Comparison of ENCODE assay signal across 23 cellular contexts in genomic region chr6:16045238-16045637, GRCh38.
DNase-seq lines count a peak whose midpoint lies in the region; TF ChIP-seq lines count a peak whose summit lies in the region.
"Had no signal": no experiment of that assay in that cellular context is flagged by ENCODE, and none has a peak within 500 bp of the region (broad histone marks: within the 10 kb centered on the region; RNA-seq: fewer than 3 reads in every experiment).

No MANE protein-coding gene starts in this region.

- no peaks in the 10 kb centered on the region for H3K27me3 ChIP-seq in smooth muscle cell (ENCODE audit: low read depth)
- no peaks in the 10 kb centered on the region for H3K27me3 ChIP-seq in Peyer's patch
- H3K27me3 ChIP-seq: gastrocnemius medialis had no signal

- no peak for TF ChIP-seq CTCF in smooth muscle cell (IDR thresholded peaks at IDR 0.05; ENCODE audit: borderline replicate concordance, insufficient read depth, poor library complexity, severe bottlenecking)
- no peak for TF ChIP-seq CTCF in Peyer's patch (IDR thresholded peaks at IDR 0.05)

- H3K36me3 ChIP-seq in smooth muscle cell (ENCODE audit: low read depth) (no peaks in the 10 kb centered on the region), Peyer's patch (no peaks in the 10 kb centered on the region)
- H3K36me3 ChIP-seq: gastrocnemius medialis had no signal

- H3K4me1 ChIP-seq in smooth muscle cell (ENCODE audit: low read depth) (no peaks in the 10 kb centered on the region), Peyer's patch (no peaks in the 10 kb centered on the region)

- H3K9ac ChIP-seq in smooth muscle cell (ENCODE audit: low read depth): no peak overlapping the region

- H3K79me2 ChIP-seq in smooth muscle cell (ENCODE audit: low read depth): no peaks in the 10 kb centered on the region

- no peak overlapping the region for H3K4me2 ChIP-seq in smooth muscle cell

- no peak overlapping the region for H3K4me3 ChIP-seq in smooth muscle cell
- H3K4me3 ChIP-seq in Peyer's patch: no peak overlapping the region
- H3K4me3 ChIP-seq: gastrocnemius medialis, lung, mucosa of descending colon had no signal

- WGBS in smooth muscle cell (ENCODE audit: low lambda C conversion rate): 44% methylated on average over 4 of the region's 4 CpGs

- H4K20me1 ChIP-seq in smooth muscle cell (ENCODE audit: low read depth): no peaks in the 10 kb centered on the region

- H3K27ac ChIP-seq in smooth muscle cell (ENCODE audit: low read depth): no peak overlapping the region
- no peak overlapping the region for H3K27ac ChIP-seq in Peyer's patch
- H3K27ac ChIP-seq: gastrocnemius medialis had no signal

- in situ Hi-C loops in G401 (cut with HindIII; ENCODE audit: low sequenced_read_pairs): no loop called here

- H2AFZ ChIP-seq in smooth muscle cell (ENCODE audit: low read depth): peak overlapping the region; percentile 42

- no peaks in the 10 kb centered on the region for H3F3A ChIP-seq in smooth muscle cell (ENCODE audit: low read depth)

- no peak for TF ChIP-seq POLR2A in Peyer's patch (IDR thresholded peaks at IDR 0.05)

- DNase-seq in NCI-H1694 (lab: John Stamatoyannopoulos, UW) (peak; percentile 43), SK-N-DZ (ENCODE audit: low spot score) (peak; percentile 31), fibroblast of the conjunctiva (ENCODE audit: low read depth) (peak; percentile 1), smooth muscle cell (lab: John Stamatoyannopoulos, UW; ENCODE audit: unreplicated experiment) (no peak), NCI-H2196 treated with DMSO at 0.1 percent for 48 hours (lab: John Stamatoyannopoulos, UW; ENCODE audit: unreplicated experiment) (no peak), Peyer's patch (no peak), G401 (ENCODE audit: low spot score) (no peak)
- DNase-seq: activated CD4-positive, alpha-beta T cell treated with anti-CD3 and anti-CD28 coated beads for 4 hours; activated effector memory CD4-positive, alpha-beta T cell treated with anti-CD3 and anti-CD28 coated beads, Interleukin-2, amount 50 U/mL, for 16 hours; activated T-cell treated with anti-CD3 and anti-CD28 coated beads, Interleukin-2, amount 50 U/mL, for 1 hour; C1 segment of cervical spinal cord; DMS53; erythroblast; gastrocnemius medialis; HCEC 1CT; Karpas-422; left cardiac atrium; mucosa of descending colon; nephron progenitor cell; SHP77 treated with DMSO at 0.1 percent for 48 hours; stimulated activated naive B cell treated with anti-CD40 and anti-IgM and Interleukin-4, amounts not matched to agents 10 μg/mL and 1 μg/mL and 100 μg/mL, for 72 hours; trophoblast cell had no signal

- H3K9me3 ChIP-seq in smooth muscle cell (replicated peaks; ENCODE audit: low read depth) (no peaks in the 10 kb centered on the region), Peyer's patch (no peaks in the 10 kb centered on the region)
- H3K9me3 ChIP-seq: gastrocnemius medialis, mucosa of descending colon had no signal

Comparison
In these comparisons a context has a peak if more than half of its experiments do, and no peak if none do; other contexts are left out.
1. DNase-seq: peak in NCI-H1694 (single experiment), SK-N-DZ (single experiment) and fibroblast of the conjunctiva (single experiment); none in smooth muscle cell (single experiment), NCI-H2196 treated with DMSO at 0.1 percent for 48 hours (single experiment), Peyer's patch (0 of 3) and G401 (single experiment).